In the genomic region with DNA sequence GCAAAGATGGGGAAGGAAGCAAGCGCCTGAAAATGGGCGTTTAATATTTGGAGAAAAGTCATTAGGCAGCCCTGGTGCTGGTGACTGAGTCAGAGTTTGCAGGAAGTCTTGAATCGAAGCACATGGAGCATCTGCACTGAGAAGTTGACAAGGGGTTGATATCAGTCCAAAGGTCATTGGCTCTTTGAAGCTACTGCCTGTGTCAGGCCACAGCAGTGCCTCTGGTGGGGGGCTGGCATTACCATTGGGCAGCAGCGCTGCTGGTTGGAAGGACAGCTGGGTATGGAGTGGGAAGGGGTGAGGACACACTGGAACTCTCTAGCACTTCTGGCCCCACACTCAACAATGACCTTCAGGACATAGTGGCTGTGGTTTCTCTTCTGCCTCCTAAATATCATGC, we compare ENCODE assay signal across 11 cellular contexts.
DNase-seq lines count a peak whose midpoint lies in the region; ATAC-seq, FAIRE-seq and TF ChIP-seq lines count a peak whose summit lies in the region.
"Had no signal": no experiment of that assay in that cellular context is flagged by ENCODE, and none has a peak within 500 bp of the region (broad histone marks: within the 10 kb centered on the region; RNA-seq: fewer than 3 reads in every experiment).

No MANE protein-coding gene starts in this region.

- ATAC-seq in HG03066 (IDR thresholded peaks at IDR 0.05; ENCODE audit: low read depth, unreplicated experiment) = peak; percentile 26
- peak; percentile 53 for ATAC-seq in stimulated activated naive CD8-positive, alpha-beta T cell treated with anti-CD3 and anti-CD28 coated beads, Interleukin-15, Interleukin-2, amounts not matched to agents 100 U/mL and 50 U/mL, for 24 hours

- no peak for FAIRE-seq in RCC 7860 (lab: Jason Lieb, UNC)
- FAIRE-seq: keratinocyte had no signal

- no peak for TF ChIP-seq CTCF in GM20000 (IDR thresholded peaks at IDR 0.05; ENCODE audit: extremely low read depth, missing control alignments)

- POLR2A ChIA-PET in HEK293T (lab: Yijun Ruan, JAX) = no interaction called here

- CTCF ChIA-PET in HEK293T (lab: Yijun Ruan, JAX) = no interaction called here

- DNase-seq in activated CD4-positive, alpha-beta T cell treated with anti-CD3 and anti-CD28 coated beads for 48 hours = peak; percentile 34
- DNase-seq in activated CD4-positive, alpha-beta T cell treated with anti-CD3 and anti-CD28 coated beads for 1 hour = no peak
- DNase-seq in activated T-cell treated with anti-CD3 and anti-CD28 coated beads for 48 hours (ENCODE audit: low read depth) (peak; percentile 5), HEK293T (ENCODE audit: extremely low spot score) (no peak), GM20000 (ENCODE audit: low spot score) (no peak), RCC 7860 (ENCODE audit: low spot score) (no peak)
- peak; percentile 49 for DNase-seq in stimulated activated naive CD8-positive, alpha-beta T cell treated with anti-CD3 and anti-CD28 coated beads, Interleukin-15, Interleukin-2, amounts not matched to agents 100 U/mL and 50 U/mL, for 24 hours
- DNase-seq: NCI-H2029 treated with DMSO at 0.1 percent for 48 hours, Right ventricle myocardium superior had no signal

TF ChIP-seq in HEK293T, 16 proteins besides CTCF, POLR2A, EP300 and RAD21:
- TF ChIP-seq CTBP1 (IDR thresholded peaks at IDR 0.05; ENCODE audit: borderline replicate concordance) (no peak), ELF4 (IDR thresholded peaks at IDR 0.05) (no peak), FOXM1 (IDR thresholded peaks at IDR 0.05; ENCODE audit: borderline replicate concordance) (no peak), FOXA1 (IDR thresholded peaks at IDR 0.05) (no peak), SUZ12 (IDR thresholded peaks at IDR 0.05) (no peak), SP1 (IDR thresholded peaks at IDR 0.05) (no peak), LEF1 (IDR thresholded peaks at IDR 0.05; ENCODE audit: borderline replicate concordance) (no peak), ARNT (IDR thresholded peaks at IDR 0.05) (no peak), ZNF384 (IDR thresholded peaks at IDR 0.05) (no peak), NFRKB (IDR thresholded peaks at IDR 0.05) (no peak), TARDBP (IDR thresholded peaks at IDR 0.05) (no peak), FOXK2 (IDR thresholded peaks at IDR 0.05) (no peak), L3MBTL2 (conservative IDR thresholded peaks at IDR 0.05) (no peak), BHLHE40 (IDR thresholded peaks at IDR 0.05; ENCODE audit: borderline replicate concordance) (no peak), HDGF (IDR thresholded peaks at IDR 0.05; ENCODE audit: borderline replicate concordance) (no peak)
- TF ChIP-seq, protein P1, sequence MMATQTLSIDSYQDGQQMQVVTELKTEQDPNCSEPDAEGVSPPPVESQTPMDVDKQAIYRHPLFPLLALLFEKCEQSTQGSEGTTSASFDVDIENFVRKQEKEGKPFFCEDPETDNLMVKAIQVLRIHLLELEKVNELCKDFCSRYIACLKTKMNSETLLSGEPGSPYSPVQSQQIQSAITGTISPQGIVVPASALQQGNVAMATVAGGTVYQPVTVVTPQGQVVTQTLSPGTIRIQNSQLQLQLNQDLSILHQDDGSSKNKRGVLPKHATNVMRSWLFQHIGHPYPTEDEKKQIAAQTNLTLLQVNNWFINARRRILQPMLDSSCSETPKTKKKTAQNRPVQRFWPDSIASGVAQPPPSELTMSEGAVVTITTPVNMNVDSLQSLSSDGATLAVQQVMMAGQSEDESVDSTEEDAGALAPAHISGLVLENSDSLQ (IDR thresholded peaks at IDR 0.05) = no peak

Comparison
In these comparisons a context has a peak if more than half of its experiments do, and no peak if none do; other contexts are left out.
1. DNase-seq: peak in activated CD4-positive, alpha-beta T cell treated with anti-CD3 and anti-CD28 coated beads for 48 hours (single experiment), activated T-cell treated with anti-CD3 and anti-CD28 coated beads for 48 hours (single experiment) and stimulated activated naive CD8-positive, alpha-beta T cell treated with anti-CD3 and anti-CD28 coated beads, Interleukin-15, Interleukin-2, amounts not matched to agents 100 U/mL and 50 U/mL, for 24 hours (single experiment); none in activated CD4-positive, alpha-beta T cell treated with anti-CD3 and anti-CD28 coated beads for 1 hour (single experiment), HEK293T (single experiment), GM20000 (single experiment) and RCC 7860 (single experiment).